19 cellular contexts compared by ENCODE assay signal in genomic region chr5:108639356-108639755, GRCh38.
DNase-seq lines count a peak whose midpoint lies in the region; ATAC-seq and TF ChIP-seq lines count a peak whose summit lies in the region.
"Had no signal": no experiment of that assay in that cellular context is flagged by ENCODE, and none has a peak within 500 bp of the region (broad histone marks: within the 10 kb centered on the region; RNA-seq: fewer than 3 reads in every experiment).

No MANE protein-coding gene starts in this region.

- no peak overlapping the region for H3K4me2 ChIP-seq in osteoblast (ENCODE audit: insufficient read depth, low read length)
- H3K4me2 ChIP-seq: A549; BLaER1 treated with 17β-estradiol and CSF1 and Interleukin-3, amounts not matched to agents 10 nM and 100 nM had no signal

- H4K20me1 ChIP-seq in osteoblast (ENCODE audit: insufficient read depth, low read length): no peaks in the 10 kb centered on the region
- H4K20me1 ChIP-seq: BLaER1 treated with 17β-estradiol and CSF1 and Interleukin-3, amounts not matched to agents 10 nM and 100 nM had no signal

- peaks cover 12% of the 10 kb centered on the region for H3K4me1 ChIP-seq in osteoblast (ENCODE audit: insufficient read depth, low read length)
- H3K4me1 ChIP-seq in effector memory CD4-positive, alpha-beta T cell (ENCODE audit: control insufficient read depth, insufficient read depth, low read length, poor library complexity, severe bottlenecking): no peaks in the 10 kb centered on the region
- H3K4me1 ChIP-seq: A549 had no signal

- no peaks in the 10 kb centered on the region for H3K27me3 ChIP-seq in osteoblast (ENCODE audit: insufficient read depth, low read length)
- H3K27me3 ChIP-seq in effector memory CD4-positive, alpha-beta T cell (replicated peaks; ENCODE audit: control insufficient read depth, insufficient read depth, low read length, poor library complexity, severe bottlenecking): no peaks in the 10 kb centered on the region
- H3K27me3 ChIP-seq: BLaER1 treated with 17β-estradiol and CSF1 and Interleukin-3, amounts not matched to agents 10 nM and 100 nM had no signal

- TF ChIP-seq CTCF in cardiac fibroblast (IDR thresholded peaks at IDR 0.05; ENCODE audit: low read depth, low read length) (no peak), fibroblast of villous mesenchyme (IDR thresholded peaks at IDR 0.05; ENCODE audit: insufficient read depth, low read depth, low read length) (no peak), osteoblast (IDR thresholded peaks at IDR 0.05; ENCODE audit: extremely low read depth, low read depth, low read length) (no peak)

- no peaks in the 10 kb centered on the region for H3K79me2 ChIP-seq in osteoblast (ENCODE audit: insufficient read depth, low read length)

- no peak overlapping the region for H3K27ac ChIP-seq in osteoblast (ENCODE audit: low read depth, low read length)
- no peak overlapping the region for H3K27ac ChIP-seq in effector memory CD4-positive, alpha-beta T cell (ENCODE audit: insufficient read depth, low read length, poor library complexity, severe bottlenecking)
- H3K27ac ChIP-seq: A549; BLaER1 treated with 17β-estradiol and CSF1 and Interleukin-3, amounts not matched to agents 10 nM and 100 nM had no signal

- H3K9me3 ChIP-seq in osteoblast (ENCODE audit: low read depth, low read length): no peaks in the 10 kb centered on the region
- H3K9me3 ChIP-seq in effector memory CD4-positive, alpha-beta T cell (ENCODE audit: control insufficient read depth, low read length): no peaks in the 10 kb centered on the region
- H3K9me3 ChIP-seq: A549; BLaER1 treated with 17β-estradiol and CSF1 and Interleukin-3, amounts not matched to agents 10 nM and 100 nM had no signal

- H2AFZ ChIP-seq in osteoblast (ENCODE audit: low read length): peak overlapping the region; percentile 69

- no peak for ATAC-seq in GM18498 (IDR thresholded peaks at IDR 0.05; ENCODE audit: unreplicated experiment)
- ATAC-seq: A549; CD8-positive, alpha-beta T cell; HepG2 had no signal

- no peaks in the 10 kb centered on the region for H3K36me3 ChIP-seq in osteoblast (ENCODE audit: insufficient read depth, low read length)
- H3K36me3 ChIP-seq in effector memory CD4-positive, alpha-beta T cell (ENCODE audit: control insufficient read depth, insufficient read depth, low read length): no peaks in the 10 kb centered on the region
- H3K36me3 ChIP-seq: BLaER1 treated with 17β-estradiol and CSF1 and Interleukin-3, amounts not matched to agents 10 nM and 100 nM had no signal

- no peak overlapping the region for H3K4me3 ChIP-seq in cardiac fibroblast (replicated peaks in 1 of 2; ENCODE audit: low read depth in 2 of 2, low read length in 2 of 2)
- H3K4me3 ChIP-seq in fibroblast of villous mesenchyme (ENCODE audit: low read depth, low read length): no peak overlapping the region
- H3K4me3 ChIP-seq in osteoblast (ENCODE audit: insufficient read depth, low read length): no peak overlapping the region
- no peak overlapping the region for H3K4me3 ChIP-seq in effector memory CD4-positive, alpha-beta T cell (ENCODE audit: insufficient read depth, low read depth, low read length, poor library complexity, severe bottlenecking)
- H3K4me3 ChIP-seq: A549; BLaER1 treated with 17β-estradiol and CSF1 and Interleukin-3, amounts not matched to agents 10 nM and 100 nM had no signal

- DNase-seq in ELF-1 (ENCODE audit: low read depth, low spot score): peak; percentile 59
- DNase-seq in cardiac fibroblast (ENCODE audit: low read depth in 2 of 2): peak; percentile 20 to 41
- peak; percentile 51 for DNase-seq in fibroblast of villous mesenchyme (ENCODE audit: low read depth)
- no peak for DNase-seq in osteoblast (ENCODE audit: insufficient read length, low spot score, missing footprints)
- no peak for DNase-seq in effector memory CD4-positive, alpha-beta T cell
- DNase-seq in DMS79 (lab: John Stamatoyannopoulos, UW): no peak
- DNase-seq: CD8-positive, alpha-beta T cell; H9; KG1; MV-4-11; NCI-H1694 treated with DMSO at 0.1 percent for 48 hours; NCI-H510A; NCI-H774; OCI-M1; SHP77 had no signal

Comparison
In these comparisons a context has a peak if more than half of its experiments do, and no peak if none do; other contexts are left out.
1. DNase-seq: peak in ELF-1 (single experiment), cardiac fibroblast (2 of 2) and fibroblast of villous mesenchyme (single experiment); none in osteoblast (single experiment), effector memory CD4-positive, alpha-beta T cell (0 of 3) and DMS79 (single experiment).